In genomic region chr12:49622501-49623141, GRCh38 we compare ENCODE assay signal across 8 cellular contexts. TPM values are rescaled to one million over a fixed set of nuclear protein-coding genes. Genes with fewer than 3 reads are reported as not detected.
DNase-seq lines count a peak whose midpoint lies in the region; ATAC-seq and TF ChIP-seq lines count a peak whose summit lies in the region.

No MANE protein-coding gene starts in this region.

- peaks cover 12 to 24% of the 10 kb centered on the region in 2 donors for H3K4me1 Mint-ChIP-seq in effector memory CD8-positive, alpha-beta T cell (ENCODE audit: low read depth in 2 of 2)
- H3K4me1 Mint-ChIP-seq in mesothelial cell of epicardium: peaks cover 35% of the 10 kb centered on the region
- peaks cover 17 to 19% of the 10 kb centered on the region in 2 donors for H3K4me1 Mint-ChIP-seq in stimulated activated naive B cell treated with anti-CD40 and anti-IgM and Interleukin-4, amounts not matched to agents 10 μg/mL and 1 μg/mL and 100 μg/mL, for 72 hours

- no peaks in the 10 kb centered on the region for H3K9me3 Mint-ChIP-seq in effector memory CD8-positive, alpha-beta T cell
- no peaks in the 10 kb centered on the region for H3K9me3 Mint-ChIP-seq in mesothelial cell of epicardium
- no peaks in the 10 kb centered on the region for H3K9me3 Mint-ChIP-seq in stimulated activated naive B cell treated with anti-CD40 and anti-IgM and Interleukin-4, amounts not matched to agents 10 μg/mL and 1 μg/mL and 100 μg/mL, for 72 hours

- H3K27me3 Mint-ChIP-seq in effector memory CD8-positive, alpha-beta T cell: peaks cover 8 to 12% of the 10 kb centered on the region in 2 donors
- H3K27me3 Mint-ChIP-seq in mesothelial cell of epicardium (ENCODE audit: low read depth): no peaks in the 10 kb centered on the region
- H3K27me3 Mint-ChIP-seq in stimulated activated naive B cell treated with anti-CD40 and anti-IgM and Interleukin-4, amounts not matched to agents 10 μg/mL and 1 μg/mL and 100 μg/mL, for 72 hours: peaks cover 0 to 7% of the 10 kb centered on the region in 2 donors

- in situ Hi-C loops in G401 (cut with HindIII; ENCODE audit: low sequenced_read_pairs): loop anchor here (10.0 kb wide), 1 partner anchor 92 kb away; no protein-coding TSS in a partner anchor

- peaks cover 11% of the 10 kb centered on the region for H3K36me3 Mint-ChIP-seq in effector memory CD8-positive, alpha-beta T cell (ENCODE audit: insufficient read depth)
- no peaks in the 10 kb centered on the region for H3K36me3 Mint-ChIP-seq in mesothelial cell of epicardium
- H3K36me3 Mint-ChIP-seq in stimulated activated naive B cell treated with anti-CD40 and anti-IgM and Interleukin-4, amounts not matched to agents 10 μg/mL and 1 μg/mL and 100 μg/mL, for 72 hours: no peaks in the 10 kb centered on the region

- H3K27ac Mint-ChIP-seq in effector memory CD8-positive, alpha-beta T cell: peak overlapping the region; percentile 54 to 85
- peak overlapping the region; percentile 93 for H3K27ac Mint-ChIP-seq in mesothelial cell of epicardium
- H3K27ac Mint-ChIP-seq in stimulated activated naive B cell treated with anti-CD40 and anti-IgM and Interleukin-4, amounts not matched to agents 10 μg/mL and 1 μg/mL and 100 μg/mL, for 72 hours: peak overlapping the region; percentile 86

- H3K4me3 Mint-ChIP-seq in effector memory CD8-positive, alpha-beta T cell: peak overlapping the region; percentile 83 to 86
- H3K4me3 Mint-ChIP-seq in mesothelial cell of epicardium: peak overlapping the region; percentile 83
- H3K4me3 Mint-ChIP-seq in stimulated activated naive B cell treated with anti-CD40 and anti-IgM and Interleukin-4, amounts not matched to agents 10 μg/mL and 1 μg/mL and 100 μg/mL, for 72 hours: peak overlapping the region; percentile 86 to 87

- peak; percentile 23 for ATAC-seq in GM21786 (IDR thresholded peaks at IDR 0.05; ENCODE audit: unreplicated experiment)
- ATAC-seq in effector memory CD8-positive, alpha-beta T cell (replicated peaks): peak; percentile 50
- peak; percentile 52 to 56 for ATAC-seq in stimulated activated naive B cell treated with anti-CD40 and anti-IgM and Interleukin-4, amounts not matched to agents 10 μg/mL and 1 μg/mL and 100 μg/mL, for 72 hours (replicated peaks)

- DNase-seq in G401 (ENCODE audit: low spot score) (peak; percentile 57), Kasumi-1 (lab: John Stamatoyannopoulos, UW) (peak; percentile 24 to 29), mesothelial cell of epicardium (ENCODE audit: low spot score in 2 of 2, unreplicated experiment in 2 of 2) (no peak), dedifferentiated amniotic fluid mesenchymal stem cell (ENCODE audit: extremely low spot score) (no peak)
- peak; percentile 6 to 14 for DNase-seq in activated CD4-positive, alpha-beta T cell treated with anti-CD3 and anti-CD28 coated beads for 24 hours (ENCODE audit: low read depth in 2 of 2)
- peak; percentile 49 to 55 (median 49) for DNase-seq in effector memory CD8-positive, alpha-beta T cell
- peak; percentile 65 for DNase-seq in stimulated activated naive B cell treated with anti-CD40 and anti-IgM and Interleukin-4, amounts not matched to agents 10 μg/mL and 1 μg/mL and 100 μg/mL, for 72 hours

- TF ChIP-seq CTCF in mesothelial cell of epicardium (IDR thresholded peaks at IDR 0.05; ENCODE audit: unreplicated experiment): no peak

RNA-seq across cellular contexts. Expression of gene PRPF40B, which starts 0.7 kb away (rescaled TPM):
- total RNA-seq in G401 (2014; rRNA removed; shearing (Covaris generic)): 11.2 and 16.4 TPM in 2 replicates
- 56.7 to 62.0 TPM (median 56.9 TPM) in 3 replicates for total RNA-seq in mesothelial cell of epicardium

RNA-seq across cellular contexts. Expression of gene FAM186B, which starts 17.2 kb away (rescaled TPM):
- total RNA-seq in G401 (2014; rRNA removed; shearing (Covaris generic)): 0.06 TPM in 1 of 2 replicates, not detected in the other
- 0.29 to 0.50 TPM (median 0.40 TPM) in 3 replicates for total RNA-seq in mesothelial cell of epicardium

RNA-seq across cellular contexts. Expression of gene MCRS1, which starts 54.7 kb away (rescaled TPM):
- total RNA-seq in G401 (2014; rRNA removed; shearing (Covaris generic)): 143 and 148 TPM in 2 replicates
- 65.6 to 72.4 TPM (median 68.1 TPM) in 3 replicates for total RNA-seq in mesothelial cell of epicardium

Comparison
In these comparisons a context has a peak if more than half of its experiments do, and no peak if none do; other contexts are left out.
1. DNase-seq: peak in G401 (single experiment), Kasumi-1 (2 of 2), activated CD4-positive, alpha-beta T cell treated with anti-CD3 and anti-CD28 coated beads for 24 hours (2 of 2), effector memory CD8-positive, alpha-beta T cell (3 of 3) and stimulated activated naive B cell treated with anti-CD40 and anti-IgM and Interleukin-4, amounts not matched to agents 10 μg/mL and 1 μg/mL and 100 μg/mL, for 72 hours (single experiment); none in mesothelial cell of epicardium (0 of 2) and dedifferentiated amniotic fluid mesenchymal stem cell (single experiment).
2. Peak in every context shown above with its lines, with median percentiles within 50 percentile points of each other: ATAC-seq, H3K27ac Mint-ChIP-seq and H3K4me3 Mint-ChIP-seq.